Comparison of ENCODE assay signal across 25 cellular contexts in genomic region chr11:81990659-81991443, GRCh38.
"Had no signal": no experiment of that assay in that cellular context is flagged by ENCODE, and none has a peak within 500 bp of the region (broad histone marks: within the 10 kb centered on the region; RNA-seq: fewer than 3 reads in every experiment).

No MANE protein-coding gene starts in this region.

- ATAC-seq: activated CD4-positive, CD25-positive, alpha-beta regulatory T cell treated with anti-CD3 and anti-CD28 coated beads, Interleukin-2, amount 50 U/mL, for 24 hours; activated CD8-positive, alpha-beta T cell treated with anti-CD3 and anti-CD28 coated beads for 36 hours; activated naive CD4-positive, alpha-beta T cell treated with anti-CD3 and anti-CD28 coated beads, Interleukin-2, amount 50 U/mL, for 72 hours; activated T-cell treated with anti-CD3 and anti-CD28 coated beads, Interleukin-2, amount 50 U/mL, for 4 hours; activated T-helper 17 cell treated with anti-CD3 and anti-CD28 coated beads, Interleukin-2, amount 50 U/mL, for 72 hours; esophagus mucosa; T-helper 17 cell had no signal

- H3K9me3 ChIP-seq: colonic mucosa had no signal

- DNase-seq: activated B cell treated with CpG ODN at 0.5 μM for 24 hours; activated CD4-positive, alpha-beta T cell treated with anti-CD3 and anti-CD28 coated beads for 48 hours; activated CD4-positive, alpha-beta T cell treated with anti-CD3 and anti-CD28 coated beads, Interleukin-2, amount 50 U/mL, for 1 hour; activated CD4-positive, alpha-beta T cell treated with anti-CD3 and anti-CD28 coated beads, Interleukin-2, amount 50 U/mL, for 48 hours; activated CD8-positive, alpha-beta memory T cell treated with anti-CD3 and anti-CD28 coated beads for 24 hours; activated CD8-positive, alpha-beta T cell treated with anti-CD3 and anti-CD28 coated beads for 36 hours; activated effector memory CD4-positive, alpha-beta T cell treated with Interleukin-2 at 50 U/mL for 16 hours; activated naive CD4-positive, alpha-beta T cell; activated naive CD4-positive, alpha-beta T cell treated with anti-CD3 and anti-CD28 coated beads, Interleukin-2, amount 10 ng/mL, durations not matched to agents 7 days and 5 days; activated naive CD8-positive, alpha-beta T cell treated with anti-CD3 and anti-CD28 coated beads, Interleukin-2, amount 10 ng/mL, durations not matched to agents 7 days and 5 days; activated T-cell treated with anti-CD3 and anti-CD28 coated beads, Interleukin-2, amount 50 U/mL, for 4 hours; central memory CD4-positive, alpha-beta T cell; cerebellar nuclear complex; colonic mucosa; effector memory CD4-positive, alpha-beta T cell; endodermal cell; foreskin fibroblast; T-helper 1 cell; T-helper 17 cell; T1000; WERI-Rb-1 had no signal

- H3K4me3 ChIP-seq: colonic mucosa had no signal

- H3K27ac ChIP-seq: colonic mucosa, WERI-Rb-1 had no signal

- H3K36me3 ChIP-seq: colonic mucosa, WERI-Rb-1 had no signal

- H3K4me1 ChIP-seq: colonic mucosa had no signal

- H3K27me3 ChIP-seq: colonic mucosa had no signal
